17 cellular contexts compared by ENCODE assay signal in genomic region chr6:110809792-110810191, GRCh38. TPM values are rescaled to one million over a fixed set of nuclear protein-coding genes. Genes with fewer than 3 reads are reported as not detected.
DNase-seq lines count a peak whose midpoint lies in the region; ATAC-seq and TF ChIP-seq lines count a peak whose summit lies in the region.
"Had no signal": no experiment of that assay in that cellular context is flagged by ENCODE, and none has a peak within 500 bp of the region (broad histone marks: within the 10 kb centered on the region; RNA-seq: fewer than 3 reads in every experiment).

No MANE protein-coding gene starts in this region.

- POLR2A ChIA-PET in activated CD4-positive, alpha-beta memory T cell treated with anti-CD3 and anti-CD28 coated beads, Interleukin-2, amount 10 ng/mL, durations not matched to agents 7 days and 5 days (lab: Charles Lee) = interaction anchor here (14.8 kb wide), 1 partner anchor 66 kb away, joined by 813 read pairs; the partner anchor contains the start of gene AMD1

- no peaks in the 10 kb centered on the region for H3K9me2 ChIP-seq in DOHH2 (replicated peaks; ENCODE audit: control insufficient read depth, low read length)
- H3K9me2 ChIP-seq in OCI-LY1 (ENCODE audit: low read depth, low read length) = no peaks in the 10 kb centered on the region

- H3K36me3 Mint-ChIP-seq in memory B cell = peaks cover 2% of the 10 kb centered on the region
- peaks cover 21% of the 10 kb centered on the region for H3K36me3 Mint-ChIP-seq in activated CD4-positive, alpha-beta memory T cell treated with anti-CD3 and anti-CD28 coated beads, Interleukin-2, amount 10 ng/mL, durations not matched to agents 7 days and 5 days (ENCODE audit: low read depth)

- CTCF ChIA-PET in activated CD4-positive, alpha-beta memory T cell treated with anti-CD3 and anti-CD28 coated beads, Interleukin-2, amount 10 ng/mL, durations not matched to agents 7 days and 5 days (lab: Charles Lee) = interaction anchor here (1.4 to 2.2 kb wide), 2 partner anchors 67 to 69 kb away, joined by 3 to 8 read pairs; no protein-coding TSS in a partner anchor

- peak overlapping the region; percentile 6 for H3K27ac Mint-ChIP-seq in memory B cell
- H3K27ac Mint-ChIP-seq in activated CD4-positive, alpha-beta memory T cell treated with anti-CD3 and anti-CD28 coated beads, Interleukin-2, amount 10 ng/mL, durations not matched to agents 7 days and 5 days = no peak overlapping the region
- H3K27ac Mint-ChIP-seq: HFFc6 had no signal

- H2AFZ ChIP-seq in OCI-LY1 (ENCODE audit: low read length) = no peak overlapping the region

- TF ChIP-seq CTCF in DOHH2 (IDR thresholded peaks at IDR 0.05; ENCODE audit: low read depth, low read length, poor library complexity, severe bottlenecking) (no peak), OCI-LY1 (IDR thresholded peaks at IDR 0.05; ENCODE audit: low read length) (no peak)

- H3K27ac ChIP-seq in DOHH2 (ENCODE audit: low read depth, low read length) (0 out of 2 replicates have a peak overlapping the region, but pooled peaks have one; percentile 3), OCI-LY1 (ENCODE audit: low read depth, low read length, poor library complexity, severe bottlenecking) (peak overlapping the region; percentile 89)
- H3K27ac ChIP-seq: C4-2B, HL-60 had no signal

- H3F3A ChIP-seq in DOHH2 (ENCODE audit: control insufficient read depth, insufficient read depth) (peaks cover 27% of the 10 kb centered on the region), OCI-LY1 (ENCODE audit: insufficient read depth, low read length) (peaks cover 12% of the 10 kb centered on the region)

- H3K27me3 ChIP-seq in DOHH2 (ENCODE audit: control insufficient read depth, low read length) (no peaks in the 10 kb centered on the region), OCI-LY1 (ENCODE audit: insufficient read depth, low read length) (no peaks in the 10 kb centered on the region)
- H3K27me3 ChIP-seq: BE2C had no signal

- peak overlapping the region; percentile 4 for H3K4me2 ChIP-seq in DOHH2 (ENCODE audit: low read length)
- no peak overlapping the region for H3K4me2 ChIP-seq in OCI-LY1 (ENCODE audit: low read length)

- no peak overlapping the region for H3K4me3 Mint-ChIP-seq in memory B cell
- no peak overlapping the region for H3K4me3 Mint-ChIP-seq in activated CD4-positive, alpha-beta memory T cell treated with anti-CD3 and anti-CD28 coated beads, Interleukin-2, amount 10 ng/mL, durations not matched to agents 7 days and 5 days
- H3K4me3 Mint-ChIP-seq: HFFc6 had no signal

- H3K36me3 ChIP-seq in DOHH2 (ENCODE audit: control insufficient read depth, low read length) (peaks cover 10% of the 10 kb centered on the region), OCI-LY1 (ENCODE audit: insufficient read depth, low read length) (peaks cover 9% of the 10 kb centered on the region)
- H3K36me3 ChIP-seq: BE2C had no signal

- H3K9me3 ChIP-seq in DOHH2 (ENCODE audit: control insufficient read depth, insufficient read depth, low read length) = peaks cover 5% of the 10 kb centered on the region; the same call in 1 of the 2 replicates
- no peaks in the 10 kb centered on the region; the same call in 1 of the 2 replicates for H3K9me3 ChIP-seq in OCI-LY1 (ENCODE audit: low read length)
- H3K9me3 ChIP-seq: BE2C had no signal

- H3K9me3 Mint-ChIP-seq in memory B cell = peaks cover 1% of the 10 kb centered on the region
- peaks cover 2% of the 10 kb centered on the region for H3K9me3 Mint-ChIP-seq in activated CD4-positive, alpha-beta memory T cell treated with anti-CD3 and anti-CD28 coated beads, Interleukin-2, amount 10 ng/mL, durations not matched to agents 7 days and 5 days
- H3K9me3 Mint-ChIP-seq: HFFc6 had no signal

- no peaks in the 10 kb centered on the region for H3K27me3 Mint-ChIP-seq in memory B cell
- H3K27me3 Mint-ChIP-seq in activated CD4-positive, alpha-beta memory T cell treated with anti-CD3 and anti-CD28 coated beads, Interleukin-2, amount 10 ng/mL, durations not matched to agents 7 days and 5 days = no peaks in the 10 kb centered on the region
- H3K27me3 Mint-ChIP-seq: CD4-positive, alpha-beta memory T cell had no signal

- H3K4me1 Mint-ChIP-seq in memory B cell = peaks cover 32% of the 10 kb centered on the region
- H3K4me1 Mint-ChIP-seq in activated CD4-positive, alpha-beta memory T cell treated with anti-CD3 and anti-CD28 coated beads, Interleukin-2, amount 10 ng/mL, durations not matched to agents 7 days and 5 days = peaks cover 24% of the 10 kb centered on the region

- 0 out of 2 replicates have a peak overlapping the region, but pooled peaks have one; percentile 81 for H3K4me3 ChIP-seq in DOHH2 (ENCODE audit: low read length)
- no peak overlapping the region for H3K4me3 ChIP-seq in OCI-LY1 (ENCODE audit: low read depth, low read length, poor library complexity, severe bottlenecking)

- DNase-seq in memory B cell (ENCODE audit: low spot score in 2 of 2) = no peak
- DNase-seq in activated CD4-positive, alpha-beta memory T cell treated with anti-CD3 and anti-CD28 coated beads, Interleukin-2, amount 10 ng/mL, durations not matched to agents 7 days and 5 days = no peak
- no peak for DNase-seq in DMS153 treated with DMSO at 0.1 percent for 48 hours (lab: John Stamatoyannopoulos, UW; ENCODE audit: unreplicated experiment)
- DNase-seq: BE2C; CD4-positive, alpha-beta memory T cell; COR-L47; DMS153; DND-41; GF-D8; HCEC 1CT; HFFc6 had no signal

- ATAC-seq in memory B cell (ENCODE audit: low read depth) (no peak), GM18858 (IDR thresholded peaks at IDR 0.05; ENCODE audit: unreplicated experiment) (no peak), HG03565 (IDR thresholded peaks at IDR 0.05; ENCODE audit: unreplicated experiment) (no peak)

- H3K9ac ChIP-seq in OCI-LY1 (ENCODE audit: low read length) = no peak overlapping the region

- H4K20me1 ChIP-seq in DOHH2 (ENCODE audit: control insufficient read depth, insufficient read depth, low read depth, low read length) = no peaks in the 10 kb centered on the region
- no peaks in the 10 kb centered on the region for H4K20me1 ChIP-seq in OCI-LY1 (ENCODE audit: insufficient read depth, low read length)

- peaks cover 75% of the 10 kb centered on the region for H3K4me1 ChIP-seq in DOHH2 (ENCODE audit: control insufficient read depth, low read length)
- H3K4me1 ChIP-seq in OCI-LY1 (ENCODE audit: insufficient read depth, low read length, severe bottlenecking) = peaks cover 77% of the 10 kb centered on the region

- peaks cover 100% of the 10 kb centered on the region for H3K79me2 ChIP-seq in DOHH2 (ENCODE audit: control insufficient read depth, low read length)
- H3K79me2 ChIP-seq in OCI-LY1 (ENCODE audit: insufficient read depth, low read length) = peaks cover 77% of the 10 kb centered on the region

RNA-seq across cellular contexts. Expression of gene CDK19, which starts 5.5 kb away (rescaled TPM):
- 10 to 100 TPM; 30.8 to 33.2 TPM for total RNA-seq in activated CD4-positive, alpha-beta memory T cell treated with anti-CD3 and anti-CD28 coated beads, Interleukin-2, amount 10 ng/mL, durations not matched to agents 7 days and 5 days
